1 cellular context compared by ENCODE assay signal in the genomic region with DNA sequence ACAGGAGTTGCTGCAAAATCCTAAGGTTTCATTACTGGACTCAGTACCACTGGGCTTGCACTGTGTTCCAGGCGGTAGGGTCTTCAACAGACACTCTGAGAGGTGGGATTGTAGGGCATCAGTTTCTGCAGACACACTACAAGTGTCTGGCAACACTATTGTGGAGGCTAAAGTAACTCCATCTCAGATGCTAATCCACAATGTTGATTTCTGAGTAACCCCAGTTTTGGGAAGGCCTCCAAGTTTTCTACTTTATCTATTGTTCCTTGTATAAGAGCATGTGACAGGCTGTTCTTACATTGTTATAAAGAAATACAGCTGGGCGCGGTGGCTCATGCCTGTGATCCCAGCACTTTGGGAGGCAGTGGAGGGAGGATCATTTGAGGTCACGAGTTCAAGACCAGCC.
A peak's percentile ranks its signal among the peaks of the same experiment; 100 is the strongest.
TF ChIP-seq lines count a peak whose summit lies in the region.

No MANE protein-coding gene starts in this region.

TF ChIP-seq in K562, 482 proteins besides CTCF, POLR2A, EP300 and RAD21 (continued from another document and continues in another):
- no peak for TF ChIP-seq PRDM10 (IDR thresholded peaks at IDR 0.05; ENCODE audit: partially characterized antibody)
- 0 out of 2 replicates have a peak, but pooled peaks have one; percentile 16 for TF ChIP-seq PML (IDR thresholded peaks at IDR 0.05; ENCODE audit: low read length)
- TF ChIP-seq GTF3C2 (IDR thresholded peaks at IDR 0.05; ENCODE audit: borderline replicate concordance, extremely low read depth, insufficient read length) = no peak
- no peak for TF ChIP-seq NR2C2 (CRISPR knock-in tag; IDR thresholded peaks at IDR 0.05)
- TF ChIP-seq NR2C2 (tag; IDR thresholded peaks at IDR 0.05) = 0 out of 2 replicates have a peak, but pooled peaks have one; percentile 23
- peak; percentile 86; the same call in 1 of the 2 replicates for TF ChIP-seq ZNF668 (CRISPR knock-in tag; IDR thresholded peaks at IDR 0.05)
- TF ChIP-seq IFI16 (CRISPR knock-in tag; IDR thresholded peaks at IDR 0.05) = peak; percentile 84
- peak; percentile 60 for TF ChIP-seq L3MBTL2 (IDR thresholded peaks at IDR 0.05)
- peak; percentile 74; the same call in 1 of the 2 replicates for TF ChIP-seq TOE1 (IDR thresholded peaks at IDR 0.05; ENCODE audit: borderline replicate concordance)
- no peak for TF ChIP-seq TOE1 (CRISPR knock-in tag; IDR thresholded peaks at IDR 0.05; ENCODE audit: borderline replicate concordance, low read depth)
- TF ChIP-seq, protein P1, sequence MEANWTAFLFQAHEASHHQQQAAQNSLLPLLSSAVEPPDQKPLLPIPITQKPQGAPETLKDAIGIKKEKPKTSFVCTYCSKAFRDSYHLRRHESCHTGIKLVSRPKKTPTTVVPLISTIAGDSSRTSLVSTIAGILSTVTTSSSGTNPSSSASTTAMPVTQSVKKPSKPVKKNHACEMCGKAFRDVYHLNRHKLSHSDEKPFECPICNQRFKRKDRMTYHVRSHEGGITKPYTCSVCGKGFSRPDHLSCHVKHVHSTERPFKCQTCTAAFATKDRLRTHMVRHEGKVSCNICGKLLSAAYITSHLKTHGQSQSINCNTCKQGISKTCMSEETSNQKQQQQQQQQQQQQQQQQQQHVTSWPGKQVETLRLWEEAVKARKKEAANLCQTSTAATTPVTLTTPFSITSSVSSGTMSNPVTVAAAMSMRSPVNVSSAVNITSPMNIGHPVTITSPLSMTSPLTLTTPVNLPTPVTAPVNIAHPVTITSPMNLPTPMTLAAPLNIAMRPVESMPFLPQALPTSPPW (CRISPR knock-in tag; IDR thresholded peaks at IDR 0.05) = peak; percentile 36; the same call in 1 of the 2 replicates
- TF ChIP-seq ZFX (CRISPR knock-in tag; IDR thresholded peaks at IDR 0.05) = 0 out of 2 replicates have a peak, but pooled peaks have one; percentile 24
- TF ChIP-seq SRF (CRISPR knock-in tag; IDR thresholded peaks at IDR 0.05) = no peak; a peak in 1 of 4 replicates
- TF ChIP-seq TEAD1 (CRISPR knock-in tag; IDR thresholded peaks at IDR 0.05) = peak in 1 of 2 experiments; percentile 96; a peak in 2 of 4 replicates
- 0 out of 2 replicates have a peak, but pooled peaks have one; percentile 63 for TF ChIP-seq ZNF561 (CRISPR knock-in tag; conservative IDR thresholded peaks at IDR 0.05)
- TF ChIP-seq ARID1B (IDR thresholded peaks at IDR 0.05) = peak; percentile 44; the same call in 1 of the 2 replicates
- TF ChIP-seq ZNF740 (CRISPR knock-in tag; IDR thresholded peaks at IDR 0.05) = no peak
- peak in 1 of 2 experiments; percentile 75; a peak in 1 of 4 replicates for TF ChIP-seq ZNF740 (tag; IDR thresholded peaks at IDR 0.05)
- TF ChIP-seq NR1H2 (CRISPR knock-in tag; IDR thresholded peaks at IDR 0.05) = no peak
- peak; percentile 93 for TF ChIP-seq ZNF311 (CRISPR knock-in tag; IDR thresholded peaks at IDR 0.05)
- TF ChIP-seq, protein P2, sequence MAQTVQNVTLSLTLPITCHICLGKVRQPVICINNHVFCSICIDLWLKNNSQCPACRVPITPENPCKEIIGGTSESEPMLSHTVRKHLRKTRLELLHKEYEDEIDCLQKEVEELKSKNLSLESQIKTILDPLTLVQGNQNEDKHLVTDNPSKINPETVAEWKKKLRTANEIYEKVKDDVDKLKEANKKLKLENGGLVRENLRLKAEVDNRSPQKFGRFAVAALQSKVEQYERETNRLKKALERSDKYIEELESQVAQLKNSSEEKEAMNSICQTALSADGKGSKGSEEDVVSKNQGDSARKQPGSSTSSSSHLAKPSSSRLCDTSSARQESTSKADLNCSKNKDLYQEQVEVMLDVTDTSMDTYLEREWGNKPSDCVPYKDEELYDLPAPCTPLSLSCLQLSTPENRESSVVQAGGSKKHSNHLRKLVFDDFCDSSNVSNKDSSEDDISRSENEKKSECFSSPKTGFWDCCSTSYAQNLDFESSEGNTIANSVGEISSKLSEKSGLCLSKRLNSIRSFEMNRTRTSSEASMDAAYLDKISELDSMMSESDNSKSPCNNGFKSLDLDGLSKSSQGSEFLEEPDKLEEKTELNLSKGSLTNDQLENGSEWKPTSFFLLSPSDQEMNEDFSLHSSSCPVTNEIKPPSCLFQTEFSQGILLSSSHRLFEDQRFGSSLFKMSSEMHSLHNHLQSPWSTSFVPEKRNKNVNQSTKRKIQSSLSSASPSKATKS (CRISPR knock-in tag; IDR thresholded peaks at IDR 0.05) = peak; percentile 90
- TF ChIP-seq, protein P3, sequence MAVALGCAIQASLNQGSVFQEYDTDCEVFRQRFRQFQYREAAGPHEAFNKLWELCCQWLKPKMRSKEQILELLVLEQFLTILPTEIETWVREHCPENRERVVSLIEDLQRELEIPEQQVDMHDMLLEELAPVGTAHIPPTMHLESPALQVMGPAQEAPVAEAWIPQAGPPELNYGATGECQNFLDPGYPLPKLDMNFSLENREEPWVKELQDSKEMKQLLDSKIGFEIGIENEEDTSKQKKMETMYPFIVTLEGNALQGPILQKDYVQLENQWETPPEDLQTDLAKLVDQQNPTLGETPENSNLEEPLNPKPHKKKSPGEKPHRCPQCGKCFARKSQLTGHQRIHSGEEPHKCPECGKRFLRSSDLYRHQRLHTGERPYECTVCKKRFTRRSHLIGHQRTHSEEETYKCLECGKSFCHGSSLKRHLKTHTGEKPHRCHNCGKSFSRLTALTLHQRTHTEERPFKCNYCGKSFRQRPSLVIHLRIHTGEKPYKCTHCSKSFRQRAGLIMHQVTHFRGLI (CRISPR knock-in tag; IDR thresholded peaks at IDR 0.05) = peak; percentile 95
- no peak for TF ChIP-seq HDGF (IDR thresholded peaks at IDR 0.05)
- no peak for TF ChIP-seq ZNF143 (CRISPR knock-in tag; IDR thresholded peaks at IDR 0.05)
- no peak for TF ChIP-seq SIRT6 (IDR thresholded peaks at IDR 0.05; ENCODE audit: low read depth, low read length)
- TF ChIP-seq ZNF444 (CRISPR knock-in tag; IDR thresholded peaks at IDR 0.05) = peak; percentile 63; the same call in 1 of the 2 replicates
- no peak for TF ChIP-seq SP2 (IDR thresholded peaks at IDR 0.05; ENCODE audit: extremely low read depth, low read depth, low read length, poor library complexity, severe bottlenecking)
- no peak for TF ChIP-seq GTF2B (IDR thresholded peaks at IDR 0.05; ENCODE audit: extremely low read depth, insufficient read length)
- no peak for TF ChIP-seq ZBED1 (IDR thresholded peaks at IDR 0.05)
- TF ChIP-seq NCOA1 (IDR thresholded peaks at IDR 0.05; ENCODE audit: low read depth) = 0 out of 2 replicates have a peak, but pooled peaks have one; percentile 8
- TF ChIP-seq ZFPM2 (CRISPR knock-in tag; IDR thresholded peaks at IDR 0.05) = no peak
- TF ChIP-seq ZNF133 (CRISPR knock-in tag; IDR thresholded peaks at IDR 0.05) = peak; percentile 82; the same call in 1 of the 2 replicates
- 0 out of 4 replicates have a peak, but pooled peaks have one; percentile 15 to 44 for TF ChIP-seq FOXK2 (conservative IDR thresholded peaks at IDR 0.05 in 1 of 2, IDR thresholded peaks at IDR 0.05 in 1 of 2; ENCODE audit: low read depth in 2 of 2)
- TF ChIP-seq, protein P4, sequence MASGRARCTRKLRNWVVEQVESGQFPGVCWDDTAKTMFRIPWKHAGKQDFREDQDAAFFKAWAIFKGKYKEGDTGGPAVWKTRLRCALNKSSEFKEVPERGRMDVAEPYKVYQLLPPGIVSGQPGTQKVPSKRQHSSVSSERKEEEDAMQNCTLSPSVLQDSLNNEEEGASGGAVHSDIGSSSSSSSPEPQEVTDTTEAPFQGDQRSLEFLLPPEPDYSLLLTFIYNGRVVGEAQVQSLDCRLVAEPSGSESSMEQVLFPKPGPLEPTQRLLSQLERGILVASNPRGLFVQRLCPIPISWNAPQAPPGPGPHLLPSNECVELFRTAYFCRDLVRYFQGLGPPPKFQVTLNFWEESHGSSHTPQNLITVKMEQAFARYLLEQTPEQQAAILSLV (tag; IDR thresholded peaks at IDR 0.05) = 0 out of 2 replicates have a peak, but pooled peaks have one; percentile 14
- TF ChIP-seq ZNF23 (CRISPR knock-in tag; IDR thresholded peaks at IDR 0.05) = peak; percentile 62; the same call in 1 of the 2 replicates
- TF ChIP-seq PYGO2 (tag; IDR thresholded peaks at IDR 0.05) = peak; percentile 83
- TF ChIP-seq JUNB (CRISPR knock-in tag; conservative IDR thresholded peaks at IDR 0.05) = peak; percentile 51
- TF ChIP-seq ZNF79 (CRISPR knock-in tag; IDR thresholded peaks at IDR 0.05; ENCODE audit: low read depth) = peak; percentile 93
- TF ChIP-seq RBM25 (IDR thresholded peaks at IDR 0.05; ENCODE audit: low read depth, low read length, severe bottlenecking) = no peak
- no peak for TF ChIP-seq ATF3 (IDR thresholded peaks at IDR 0.05)
- no peak for TF ChIP-seq ATF3 (CRISPR knock-in tag; conservative IDR thresholded peaks at IDR 0.05)
- peak; percentile 91; the same call in 1 of the 2 replicates for TF ChIP-seq MEF2D (tag; conservative IDR thresholded peaks at IDR 0.05; ENCODE audit: low read depth)
- no peak for TF ChIP-seq POLR2B (IDR thresholded peaks at IDR 0.05; ENCODE audit: low read depth, partially characterized antibody)
- TF ChIP-seq, protein P5, sequence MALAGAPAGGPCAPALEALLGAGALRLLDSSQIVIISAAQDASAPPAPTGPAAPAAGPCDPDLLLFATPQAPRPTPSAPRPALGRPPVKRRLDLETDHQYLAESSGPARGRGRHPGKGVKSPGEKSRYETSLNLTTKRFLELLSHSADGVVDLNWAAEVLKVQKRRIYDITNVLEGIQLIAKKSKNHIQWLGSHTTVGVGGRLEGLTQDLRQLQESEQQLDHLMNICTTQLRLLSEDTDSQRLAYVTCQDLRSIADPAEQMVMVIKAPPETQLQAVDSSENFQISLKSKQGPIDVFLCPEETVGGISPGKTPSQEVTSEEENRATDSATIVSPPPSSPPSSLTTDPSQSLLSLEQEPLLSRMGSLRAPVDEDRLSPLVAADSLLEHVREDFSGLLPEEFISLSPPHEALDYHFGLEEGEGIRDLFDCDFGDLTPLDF (CRISPR knock-in tag; IDR thresholded peaks at IDR 0.05) = no peak
